Comparison of ENCODE assay signal across 1 cellular context in the genomic region with DNA sequence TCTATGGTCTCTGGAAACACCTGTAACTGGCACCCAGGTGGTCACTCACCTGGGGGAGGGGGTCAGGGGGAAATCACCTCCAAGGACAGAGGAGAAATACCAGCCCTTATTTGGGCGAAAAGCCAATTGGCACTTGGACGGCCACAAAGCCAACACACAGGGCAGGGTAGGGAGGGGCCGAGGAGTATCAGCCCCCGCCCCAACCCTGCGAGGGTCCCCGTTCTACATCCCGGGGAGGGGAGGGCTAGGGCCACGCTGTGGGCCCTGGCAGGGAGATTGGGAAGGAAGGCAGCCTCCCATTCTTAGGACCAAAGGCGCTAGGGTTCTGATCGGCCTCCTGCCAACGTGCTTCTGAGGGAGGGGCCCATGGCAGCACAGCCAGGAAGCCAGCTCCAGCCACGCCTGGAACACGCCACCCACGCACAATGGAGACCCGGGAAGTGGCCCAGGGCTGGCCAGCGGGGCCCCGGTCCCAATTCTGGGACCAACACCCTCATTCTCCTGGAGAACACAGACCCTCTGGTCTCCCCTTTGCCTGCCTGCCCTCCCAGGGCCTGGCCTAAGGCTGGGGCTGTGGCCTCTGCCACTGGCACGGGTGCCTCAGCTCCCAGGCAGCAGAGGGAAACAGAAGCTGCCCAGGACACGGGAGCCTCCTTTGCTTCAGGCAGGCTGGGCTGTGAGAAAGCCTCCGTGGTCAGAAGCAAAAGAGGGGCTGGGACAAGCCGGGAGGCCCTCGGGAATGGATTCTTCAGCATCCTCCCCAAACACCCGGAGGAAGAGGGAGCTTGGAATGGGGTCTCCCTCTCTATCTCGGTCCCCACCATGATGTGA.
TF ChIP-seq lines count a peak whose summit lies in the region.

No MANE protein-coding gene starts in this region.

TF ChIP-seq in WTC11, 78 proteins besides CTCF, POLR2A, EP300 and RAD21 (continued from another document):
- TF ChIP-seq, protein P1, sequence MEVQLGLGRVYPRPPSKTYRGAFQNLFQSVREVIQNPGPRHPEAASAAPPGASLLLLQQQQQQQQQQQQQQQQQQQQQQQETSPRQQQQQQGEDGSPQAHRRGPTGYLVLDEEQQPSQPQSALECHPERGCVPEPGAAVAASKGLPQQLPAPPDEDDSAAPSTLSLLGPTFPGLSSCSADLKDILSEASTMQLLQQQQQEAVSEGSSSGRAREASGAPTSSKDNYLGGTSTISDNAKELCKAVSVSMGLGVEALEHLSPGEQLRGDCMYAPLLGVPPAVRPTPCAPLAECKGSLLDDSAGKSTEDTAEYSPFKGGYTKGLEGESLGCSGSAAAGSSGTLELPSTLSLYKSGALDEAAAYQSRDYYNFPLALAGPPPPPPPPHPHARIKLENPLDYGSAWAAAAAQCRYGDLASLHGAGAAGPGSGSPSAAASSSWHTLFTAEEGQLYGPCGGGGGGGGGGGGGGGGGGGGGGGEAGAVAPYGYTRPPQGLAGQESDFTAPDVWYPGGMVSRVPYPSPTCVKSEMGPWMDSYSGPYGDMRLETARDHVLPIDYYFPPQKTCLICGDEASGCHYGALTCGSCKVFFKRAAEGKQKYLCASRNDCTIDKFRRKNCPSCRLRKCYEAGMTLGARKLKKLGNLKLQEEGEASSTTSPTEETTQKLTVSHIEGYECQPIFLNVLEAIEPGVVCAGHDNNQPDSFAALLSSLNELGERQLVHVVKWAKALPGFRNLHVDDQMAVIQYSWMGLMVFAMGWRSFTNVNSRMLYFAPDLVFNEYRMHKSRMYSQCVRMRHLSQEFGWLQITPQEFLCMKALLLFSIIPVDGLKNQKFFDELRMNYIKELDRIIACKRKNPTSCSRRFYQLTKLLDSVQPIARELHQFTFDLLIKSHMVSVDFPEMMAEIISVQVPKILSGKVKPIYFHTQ (CRISPR knock-in tag; IDR thresholded peaks at IDR 0.05) = no peak
- TF ChIP-seq NFE2L1 (CRISPR knock-in tag; IDR thresholded peaks at IDR 0.05) (no peak), NFATC4 (CRISPR knock-in tag; IDR thresholded peaks at IDR 0.05) (no peak), RELA (CRISPR knock-in tag; IDR thresholded peaks at IDR 0.05; ENCODE audit: borderline replicate concordance) (no peak), CREB1 (CRISPR knock-in tag; IDR thresholded peaks at IDR 0.05) (no peak)
- TF ChIP-seq, protein P2, sequence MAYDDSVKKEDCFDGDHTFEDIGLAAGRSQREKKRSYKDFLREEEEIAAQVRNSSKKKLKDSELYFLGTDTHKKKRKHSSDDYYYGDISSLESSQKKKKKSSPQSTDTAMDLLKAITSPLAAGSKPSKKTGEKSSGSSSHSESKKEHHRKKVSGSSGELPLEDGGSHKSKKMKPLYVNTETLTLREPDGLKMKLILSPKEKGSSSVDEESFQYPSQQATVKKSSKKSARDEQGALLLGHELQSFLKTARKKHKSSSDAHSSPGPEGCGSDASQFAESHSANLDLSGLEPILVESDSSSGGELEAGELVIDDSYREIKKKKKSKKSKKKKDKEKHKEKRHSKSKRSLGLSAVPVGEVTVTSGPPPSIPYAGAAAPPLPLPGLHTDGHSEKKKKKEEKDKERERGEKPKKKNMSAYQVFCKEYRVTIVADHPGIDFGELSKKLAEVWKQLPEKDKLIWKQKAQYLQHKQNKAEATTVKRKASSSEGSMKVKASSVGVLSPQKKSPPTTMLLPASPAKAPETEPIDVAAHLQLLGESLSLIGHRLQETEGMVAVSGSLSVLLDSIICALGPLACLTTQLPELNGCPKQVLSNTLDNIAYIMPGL (CRISPR knock-in tag; IDR thresholded peaks at IDR 0.05) = no peak
